Comparison of ENCODE assay signal across 1 cellular context in the genomic region with DNA sequence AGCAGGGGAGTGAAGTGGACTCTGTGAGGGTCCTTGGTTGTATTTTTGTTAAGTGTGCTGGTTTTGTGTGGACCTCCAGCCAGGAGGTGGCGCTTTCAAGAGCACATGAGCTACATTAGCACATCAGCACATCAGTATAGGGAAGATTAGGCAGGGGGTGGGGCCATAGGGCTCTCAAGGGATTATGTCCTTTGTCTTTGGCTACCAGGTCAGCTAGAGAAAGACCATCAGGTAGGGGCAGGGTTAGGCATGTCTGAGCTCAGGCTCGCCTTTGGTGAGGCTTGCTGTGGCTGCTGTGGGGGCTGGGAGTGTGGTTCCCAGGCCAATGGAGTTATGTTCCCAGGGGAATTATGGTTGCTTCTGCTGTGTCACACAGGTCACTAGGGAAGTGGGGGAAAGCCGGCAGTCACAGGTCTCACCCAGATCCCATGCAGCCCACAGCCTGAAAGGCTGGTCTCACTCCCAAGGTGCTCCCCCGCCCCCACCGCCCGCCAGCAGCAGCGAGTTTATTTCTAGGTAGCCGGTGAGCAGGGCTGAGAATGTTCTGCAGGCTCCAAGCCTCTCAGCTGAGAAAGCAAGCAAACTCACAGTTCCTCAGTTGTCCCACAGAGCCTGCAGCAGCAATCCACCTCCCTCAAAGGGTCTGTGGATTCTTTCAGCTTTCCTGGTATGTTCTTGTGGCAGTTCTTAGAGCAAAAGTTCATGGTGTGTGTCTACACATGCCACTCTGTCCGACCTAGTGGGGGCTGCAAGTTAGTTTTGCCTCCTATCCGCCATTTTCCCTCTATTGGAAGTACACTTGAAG.
TF ChIP-seq lines count a peak whose summit lies in the region.

No MANE protein-coding gene starts in this region.

TF ChIP-seq in WTC11, 78 proteins besides CTCF, POLR2A, EP300 and RAD21 (continued from another document):
- TF ChIP-seq, protein P1, sequence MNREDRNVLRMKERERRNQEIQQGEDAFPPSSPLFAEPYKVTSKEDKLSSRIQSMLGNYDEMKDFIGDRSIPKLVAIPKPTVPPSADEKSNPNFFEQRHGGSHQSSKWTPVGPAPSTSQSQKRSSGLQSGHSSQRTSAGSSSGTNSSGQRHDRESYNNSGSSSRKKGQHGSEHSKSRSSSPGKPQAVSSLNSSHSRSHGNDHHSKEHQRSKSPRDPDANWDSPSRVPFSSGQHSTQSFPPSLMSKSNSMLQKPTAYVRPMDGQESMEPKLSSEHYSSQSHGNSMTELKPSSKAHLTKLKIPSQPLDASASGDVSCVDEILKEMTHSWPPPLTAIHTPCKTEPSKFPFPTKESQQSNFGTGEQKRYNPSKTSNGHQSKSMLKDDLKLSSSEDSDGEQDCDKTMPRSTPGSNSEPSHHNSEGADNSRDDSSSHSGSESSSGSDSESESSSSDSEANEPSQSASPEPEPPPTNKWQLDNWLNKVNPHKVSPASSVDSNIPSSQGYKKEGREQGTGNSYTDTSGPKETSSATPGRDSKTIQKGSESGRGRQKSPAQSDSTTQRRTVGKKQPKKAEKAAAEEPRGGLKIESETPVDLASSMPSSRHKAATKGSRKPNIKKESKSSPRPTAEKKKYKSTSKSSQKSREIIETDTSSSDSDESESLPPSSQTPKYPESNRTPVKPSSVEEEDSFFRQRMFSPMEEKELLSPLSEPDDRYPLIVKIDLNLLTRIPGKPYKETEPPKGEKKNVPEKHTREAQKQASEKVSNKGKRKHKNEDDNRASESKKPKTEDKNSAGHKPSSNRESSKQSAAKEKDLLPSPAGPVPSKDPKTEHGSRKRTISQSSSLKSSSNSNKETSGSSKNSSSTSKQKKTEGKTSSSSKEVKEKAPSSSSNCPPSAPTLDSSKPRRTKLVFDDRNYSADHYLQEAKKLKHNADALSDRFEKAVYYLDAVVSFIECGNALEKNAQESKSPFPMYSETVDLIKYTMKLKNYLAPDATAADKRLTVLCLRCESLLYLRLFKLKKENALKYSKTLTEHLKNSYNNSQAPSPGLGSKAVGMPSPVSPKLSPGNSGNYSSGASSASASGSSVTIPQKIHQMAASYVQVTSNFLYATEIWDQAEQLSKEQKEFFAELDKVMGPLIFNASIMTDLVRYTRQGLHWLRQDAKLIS (CRISPR knock-in tag; IDR thresholded peaks at IDR 0.05; ENCODE audit: borderline replicate concordance): no peak
- TF ChIP-seq ATF1 (CRISPR knock-in tag; IDR thresholded peaks at IDR 0.05): no peak
- TF ChIP-seq MXD4 (CRISPR knock-in tag; IDR thresholded peaks at IDR 0.05; ENCODE audit: borderline replicate concordance): no peak
TF ChIP-seq in WTC11: peak in this region for 0.
